ENCODE assay signal across 1 cellular context in genomic region chr1:99776133-99776532, GRCh38.
TF ChIP-seq lines count a peak whose summit lies in the region.

No MANE protein-coding gene starts in this region.

TF ChIP-seq in HCT116, 20 proteins besides CTCF, POLR2A, EP300 and RAD21 (continued from another document):
- TF ChIP-seq ATF3 (IDR thresholded peaks at IDR 0.05), result no peak
- TF ChIP-seq EGR1 (IDR thresholded peaks at IDR 0.05; ENCODE audit: low read depth), result no peak
- no peak for TF ChIP-seq SP1 (IDR thresholded peaks at IDR 0.05; ENCODE audit: low read depth)
- no peak for TF ChIP-seq MAX (IDR thresholded peaks at IDR 0.05)
- TF ChIP-seq EZH2 (IDR thresholded peaks at IDR 0.05), result no peak
- no peak for TF ChIP-seq SIN3A (IDR thresholded peaks at IDR 0.05; ENCODE audit: low read depth)
- TF ChIP-seq ZNF274 (IDR thresholded peaks at IDR 0.05; ENCODE audit: low read depth, low read length), result no peak
- no peak for TF ChIP-seq POLR2AphosphoS5 (IDR thresholded peaks at IDR 0.05; ENCODE audit: low read depth, low read length)
- TF ChIP-seq YY1 (IDR thresholded peaks at IDR 0.05; ENCODE audit: extremely low read depth, insufficient replicate concordance, low read depth, low read length), result no peak
- TF ChIP-seq ELF1 (IDR thresholded peaks at IDR 0.05; ENCODE audit: borderline replicate concordance, low read depth), result no peak
